Comparison of ENCODE assay signal across 10 cellular contexts in genomic region chr6:165662041-165662491, GRCh38. TPM values are rescaled to one million over a fixed set of nuclear protein-coding genes. Genes with fewer than 3 reads are reported as not detected.
A peak's percentile ranks its signal among the peaks of the same experiment; 100 is the strongest.
DNase-seq lines count a peak whose midpoint lies in the region; ATAC-seq and TF ChIP-seq lines count a peak whose summit lies in the region.
"Had no signal": no experiment of that assay in that cellular context is flagged by ENCODE, and none has a peak within 500 bp of the region (broad histone marks: within the 10 kb centered on the region; RNA-seq: fewer than 3 reads in every experiment).

No MANE protein-coding gene starts in this region.

- peaks cover 0 to 4% of the 10 kb centered on the region in 2 experiments; a peak in 2 of 5 replicates for H3K9me3 Mint-ChIP-seq in H9
- no peaks in the 10 kb centered on the region for H3K9me3 Mint-ChIP-seq in WTC11
- H3K9me3 Mint-ChIP-seq in activated T-helper 2 cell treated with anti-CD3 and anti-CD28 coated beads, Interferon-gamma antibody, Interleukin-2, Interleukin-4, amounts not matched to agents 10 μg/mL and 5 μg/mL and 100 μg/mL, durations not matched to agents 14 hours and 24 hours and 36 hours, result no peaks in the 10 kb centered on the region
- no peaks in the 10 kb centered on the region for H3K9me3 Mint-ChIP-seq in stimulated activated effector memory CD8-positive, alpha-beta T cell treated with anti-CD3 and anti-CD28 coated beads, Interleukin-12 subunit alpha, Interleukin-12 subunit beta, amount 100 ng/mL, for 72 hours

- H4K20me1 ChIP-seq in H9 (ENCODE audit: control insufficient read depth, insufficient read depth, insufficient read length), result no peaks in the 10 kb centered on the region

- no peak overlapping the region for H2BK15ac ChIP-seq in H9 (ENCODE audit: low read depth, low read length)

- no peak for TF ChIP-seq EP300 in stomach (IDR thresholded peaks at IDR 0.05)

- H3K9ac ChIP-seq in H9 (ENCODE audit: extremely low read depth, insufficient read length, low read length), result no peak overlapping the region

- H2BK12ac ChIP-seq in H9 (ENCODE audit: insufficient read length, low read depth, low read length), result no peak overlapping the region

- no peaks in the 10 kb centered on the region for H3K36me3 ChIP-seq in stomach

- no CpG with 5 or more reads among the region's 55 CpGs for WGBS in H9 (ENCODE audit: extremely low coverage, insufficient read length, low lambda C conversion rate)
- WGBS in stomach, 5 donors, result 0 to 6% (median 1%) methylated on average over 17 to 44 of the region's 55 CpGs

- peaks cover 2% of the 10 kb centered on the region for H3K4me1 ChIP-seq in H9 (ENCODE audit: insufficient read depth, low read length)
- H3K4me1 ChIP-seq in stomach, result peaks cover 29 to 49% (median 40%) of the 10 kb centered on the region in 4 donors

- no peak overlapping the region for H4K5ac ChIP-seq in H9 (ENCODE audit: insufficient read length, low read depth, low read length)

- H3K4ac ChIP-seq in H9 (ENCODE audit: low read depth, low read length), result no peak overlapping the region

- H3K23me2 ChIP-seq in H9 (ENCODE audit: insufficient read length, low read depth, low read length, poor library complexity, severe bottlenecking), result peaks cover 25% of the 10 kb centered on the region

- ATAC-seq in WTC11 (no peak; the same call in 1 of the 2 replicates), GM19324 (IDR thresholded peaks at IDR 0.05; ENCODE audit: low FRiP score, unreplicated experiment) (no peak), HG03432 (IDR thresholded peaks at IDR 0.05; ENCODE audit: unreplicated experiment) (no peak)
- no peak for ATAC-seq in stimulated activated effector memory CD8-positive, alpha-beta T cell treated with anti-CD3 and anti-CD28 coated beads, Interleukin-12 subunit alpha, Interleukin-12 subunit beta, amount 100 ng/mL, for 72 hours

- no peak overlapping the region for H2AK5ac ChIP-seq in H9 (ENCODE audit: insufficient read length, low read length)

- DNase-seq in H9, result peak; percentile 59
- peak; percentile 40 for DNase-seq in WTC11 (ENCODE audit: low spot score)
- DNase-seq in iris pigment epithelial cell (ENCODE audit: low read depth), result peak; percentile 4
- no peak for DNase-seq in stomach
- DNase-seq in activated T-helper 2 cell treated with anti-CD3 and anti-CD28 coated beads, Interferon-gamma antibody, Interleukin-2, Interleukin-4, amounts not matched to agents 10 μg/mL and 5 μg/mL and 100 μg/mL, durations not matched to agents 14 hours and 24 hours and 36 hours (ENCODE audit: low spot score), result no peak
- DNase-seq in stimulated activated effector memory CD8-positive, alpha-beta T cell treated with anti-CD3 and anti-CD28 coated beads, Interleukin-12 subunit alpha, Interleukin-12 subunit beta, amount 100 ng/mL, for 72 hours (ENCODE audit: low spot score in 2 of 2), result no peak
- DNase-seq: activated naive CD4-positive, alpha-beta T cell treated with anti-CD3 and anti-CD28 coated beads, Interleukin-2, amount 50 U/mL, for 16 hours; NCI-H446 treated with DMSO at 0.1 percent for 48 hours had no signal

- intact Hi-C loops in stomach (cut with DNase I; ENCODE audit: low total_unique reads), result no loop called here
- intact Hi-C loops in activated T-helper 2 cell treated with anti-CD3 and anti-CD28 coated beads, Interferon-gamma antibody, Interleukin-2, Interleukin-4, amounts not matched to agents 10 μg/mL and 5 μg/mL and 100 μg/mL, durations not matched to agents 14 hours and 24 hours and 36 hours (cut with micrococcal nuclease), result loop anchor here (5.0 kb wide), 3 partner anchors 190 to 505 kb away; partner anchors contain the start of gene TBXT

- H3K27me3 Mint-ChIP-seq in H9 (ENCODE audit: low read depth) (peaks cover 89% of the 10 kb centered on the region), WTC11 (ENCODE audit: low read depth) (peaks cover 86% of the 10 kb centered on the region)
- peaks cover 61% of the 10 kb centered on the region for H3K27me3 Mint-ChIP-seq in activated T-helper 2 cell treated with anti-CD3 and anti-CD28 coated beads, Interferon-gamma antibody, Interleukin-2, Interleukin-4, amounts not matched to agents 10 μg/mL and 5 μg/mL and 100 μg/mL, durations not matched to agents 14 hours and 24 hours and 36 hours (ENCODE audit: low read depth)

- H2BK20ac ChIP-seq in H9 (ENCODE audit: low read depth, low read length, poor library complexity, severe bottlenecking), result no peak overlapping the region

- POLR2A ChIA-PET in WTC11 (lab: Charles Lee), result no interaction called here

- H4K8ac ChIP-seq in H9 (replicated peaks; ENCODE audit: insufficient read length, low read depth, low read length), result no peak overlapping the region

- H3K18ac ChIP-seq in H9 (ENCODE audit: insufficient read length, low read depth, low read length), result no peak overlapping the region

- no peaks in the 10 kb centered on the region for H3K79me2 ChIP-seq in H9 (ENCODE audit: insufficient read depth, low read length)

- peak overlapping the region; percentile 57 to 82 (median 66) for H3K4me3 ChIP-seq in stomach

- H3T11ph ChIP-seq in H9 (ENCODE audit: low read length), result no peak overlapping the region

- H2AFZ ChIP-seq in H9 (ENCODE audit: low read length), result no peak overlapping the region

- no peaks in the 10 kb centered on the region for H3K79me1 ChIP-seq in H9 (ENCODE audit: insufficient read depth, low read depth, low read length, poor library complexity, severe bottlenecking)

- no peak overlapping the region for H3K14ac ChIP-seq in H9 (ENCODE audit: insufficient read depth, low read length)

- H3K4me2 ChIP-seq in H9 (ENCODE audit: insufficient read depth, insufficient read length, low read length), result peak overlapping the region; percentile 64

- no peak for TF ChIP-seq POLR2A in stomach (IDR thresholded peaks at IDR 0.05)

- H3K9me3 ChIP-seq in H9 (ENCODE audit: control insufficient read depth, low read depth, low read length) (no peaks in the 10 kb centered on the region), stomach (no peaks in the 10 kb centered on the region)

- CTCF ChIA-PET in WTC11 (lab: Charles Lee), result interaction anchor here (0.6 kb wide), 1 partner anchor 222 kb away, joined by 3 read pairs; no protein-coding TSS in a partner anchor

- H3K4me1 Mint-ChIP-seq in H9 (peaks cover 30 to 44% of the 10 kb centered on the region in 2 experiments), WTC11 (peaks cover 34% of the 10 kb centered on the region)
- peaks cover 5% of the 10 kb centered on the region for H3K4me1 Mint-ChIP-seq in activated T-helper 2 cell treated with anti-CD3 and anti-CD28 coated beads, Interferon-gamma antibody, Interleukin-2, Interleukin-4, amounts not matched to agents 10 μg/mL and 5 μg/mL and 100 μg/mL, durations not matched to agents 14 hours and 24 hours and 36 hours (ENCODE audit: low read depth)
- H3K4me1 Mint-ChIP-seq in stimulated activated effector memory CD8-positive, alpha-beta T cell treated with anti-CD3 and anti-CD28 coated beads, Interleukin-12 subunit alpha, Interleukin-12 subunit beta, amount 100 ng/mL, for 72 hours, result no peaks in the 10 kb centered on the region

- no peak overlapping the region for H3K27ac Mint-ChIP-seq in H9
- H3K27ac Mint-ChIP-seq in WTC11, result no peak overlapping the region
- H3K27ac Mint-ChIP-seq in activated T-helper 2 cell treated with anti-CD3 and anti-CD28 coated beads, Interferon-gamma antibody, Interleukin-2, Interleukin-4, amounts not matched to agents 10 μg/mL and 5 μg/mL and 100 μg/mL, durations not matched to agents 14 hours and 24 hours and 36 hours, result no peak overlapping the region
- H3K27ac Mint-ChIP-seq in stimulated activated effector memory CD8-positive, alpha-beta T cell treated with anti-CD3 and anti-CD28 coated beads, Interleukin-12 subunit alpha, Interleukin-12 subunit beta, amount 100 ng/mL, for 72 hours, result no peak overlapping the region

- H3K27me3 ChIP-seq in H9 (ENCODE audit: insufficient read depth, low read length), result peaks cover 62% of the 10 kb centered on the region
- peaks cover 26 to 84% (median 58%) of the 10 kb centered on the region in 3 donors for H3K27me3 ChIP-seq in stomach

- H3K56ac ChIP-seq in H9 (ENCODE audit: insufficient read length, low read depth, low read length), result no peak overlapping the region

- no peak overlapping the region for H2BK120ac ChIP-seq in H9 (ENCODE audit: low read depth, low read length, poor library complexity, severe bottlenecking)

- H4K91ac ChIP-seq in H9 (ENCODE audit: insufficient read length, low read depth, low read length), result no peak overlapping the region

- H3K4me3 Mint-ChIP-seq in H9 (peak overlapping the region; percentile 66 to 83), WTC11 (peak overlapping the region; percentile 66)
- H3K4me3 Mint-ChIP-seq in activated T-helper 2 cell treated with anti-CD3 and anti-CD28 coated beads, Interferon-gamma antibody, Interleukin-2, Interleukin-4, amounts not matched to agents 10 μg/mL and 5 μg/mL and 100 μg/mL, durations not matched to agents 14 hours and 24 hours and 36 hours (ENCODE audit: low read depth), result no peak overlapping the region
- no peak overlapping the region for H3K4me3 Mint-ChIP-seq in stimulated activated effector memory CD8-positive, alpha-beta T cell treated with anti-CD3 and anti-CD28 coated beads, Interleukin-12 subunit alpha, Interleukin-12 subunit beta, amount 100 ng/mL, for 72 hours

- no peak overlapping the region for H3K23ac ChIP-seq in H9 (ENCODE audit: insufficient read length, low read depth, low read length)

- no peak for TF ChIP-seq CTCF in H9 (conservative IDR thresholded peaks at IDR 0.05)
- no peak for TF ChIP-seq CTCF in WTC11 (IDR thresholded peaks at IDR 0.05)
- TF ChIP-seq CTCF in stomach (IDR thresholded peaks at IDR 0.05), result no peak

- no peak overlapping the region for H3K27ac ChIP-seq in H9 (ENCODE audit: insufficient read length, low read depth, low read length)
- peak overlapping the region in 3 of 5 donors; percentile 62 to 81 (median 67) for H3K27ac ChIP-seq in stomach

- no peak overlapping the region for H2BK5ac ChIP-seq in H9 (ENCODE audit: insufficient read length, low read length)

- peaks cover 0 to 7% (median 0%) of the 10 kb centered on the region in 3 experiments; a peak in 2 of 7 replicates for H3K36me3 Mint-ChIP-seq in H9 (ENCODE audit: insufficient read depth in 1 of 3, low read depth in 3 of 3)
- H3K36me3 Mint-ChIP-seq in WTC11, result no peaks in the 10 kb centered on the region
- H3K36me3 Mint-ChIP-seq in activated T-helper 2 cell treated with anti-CD3 and anti-CD28 coated beads, Interferon-gamma antibody, Interleukin-2, Interleukin-4, amounts not matched to agents 10 μg/mL and 5 μg/mL and 100 μg/mL, durations not matched to agents 14 hours and 24 hours and 36 hours (ENCODE audit: low read depth), result no peaks in the 10 kb centered on the region
- H3K36me3 Mint-ChIP-seq in stimulated activated effector memory CD8-positive, alpha-beta T cell treated with anti-CD3 and anti-CD28 coated beads, Interleukin-12 subunit alpha, Interleukin-12 subunit beta, amount 100 ng/mL, for 72 hours, result no peaks in the 10 kb centered on the region

RNA-seq across cellular contexts. Expression of gene PDE10A, which starts 1.0 kb away (rescaled TPM):
- total RNA-seq in H9 (2021), result 0.31 and 0.44 TPM in 2 replicates
- total RNA-seq in WTC11 (2021), result 2.3 to 3.1 TPM (median 3.0 TPM) in 3 replicates
- 10 to 100 TPM in 2 of 5 donors, 1 to 10 TPM in 2, not detected in 1; 3.5 to 58.2 (median 13.9) TPM for total RNA-seq in stomach
- 1 to 10 TPM in 2 of 3 donors, under 1 TPM in 1; 0.78 to 4.6 (median 2.7) TPM for polyA plus RNA-seq in stomach
- total RNA-seq in activated T-helper 2 cell treated with anti-CD3 and anti-CD28 coated beads, Interferon-gamma antibody, Interleukin-2, Interleukin-4, amounts not matched to agents 10 μg/mL and 5 μg/mL and 100 μg/mL, durations not matched to agents 14 hours and 24 hours and 36 hours, result 0.05 TPM in 1 of 2 replicates, not detected in the other

Comparison
In these comparisons a context has a peak if more than half of its experiments do, and no peak if none do; other contexts are left out.
1. DNase-seq: peak in H9 (single experiment), WTC11 (single experiment) and iris pigment epithelial cell (single experiment); none in stomach (single experiment), activated T-helper 2 cell treated with anti-CD3 and anti-CD28 coated beads, Interferon-gamma antibody, Interleukin-2, Interleukin-4, amounts not matched to agents 10 μg/mL and 5 μg/mL and 100 μg/mL, durations not matched to agents 14 hours and 24 hours and 36 hours (single experiment) and stimulated activated effector memory CD8-positive, alpha-beta T cell treated with anti-CD3 and anti-CD28 coated beads, Interleukin-12 subunit alpha, Interleukin-12 subunit beta, amount 100 ng/mL, for 72 hours (0 of 2).
2. H3K4me3 Mint-ChIP-seq: peak in H9 (2 of 2) and WTC11 (single experiment); none in activated T-helper 2 cell treated with anti-CD3 and anti-CD28 coated beads, Interferon-gamma antibody, Interleukin-2, Interleukin-4, amounts not matched to agents 10 μg/mL and 5 μg/mL and 100 μg/mL, durations not matched to agents 14 hours and 24 hours and 36 hours (single experiment) and stimulated activated effector memory CD8-positive, alpha-beta T cell treated with anti-CD3 and anti-CD28 coated beads, Interleukin-12 subunit alpha, Interleukin-12 subunit beta, amount 100 ng/mL, for 72 hours (single experiment).